ENCODE assay signal across 27 cellular contexts in the genomic region with DNA sequence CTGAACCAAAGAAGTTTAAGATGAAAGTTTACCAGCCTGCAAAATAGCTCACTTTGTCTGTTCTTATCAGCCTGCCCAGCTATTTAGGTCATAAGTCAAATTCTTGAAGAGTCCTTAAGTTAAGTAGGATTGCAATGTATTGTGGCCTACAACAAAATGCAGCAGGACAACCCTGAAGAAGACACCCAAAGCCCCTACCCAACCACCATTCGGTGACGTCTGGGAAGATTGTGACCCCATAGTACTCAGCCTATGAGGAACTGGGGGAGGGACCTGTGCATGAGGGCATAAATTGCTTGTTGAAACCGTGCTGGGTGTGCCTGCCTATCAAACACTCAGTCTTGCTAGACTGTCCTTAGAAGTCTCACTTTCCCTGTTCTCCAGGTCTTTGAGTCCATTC.
"Had no signal": no experiment of that assay in that cellular context is flagged by ENCODE, and none has a peak within 500 bp of the region (broad histone marks: within the 10 kb centered on the region; RNA-seq: fewer than 3 reads in every experiment).

No MANE protein-coding gene starts in this region.

- H3K4me3 ChIP-seq: SJSA1 had no signal

- DNase-seq: activated B cell treated with CpG ODN at 0.5 μM for 24 hours; activated CD4-positive, alpha-beta T cell treated with anti-CD3 and anti-CD28 coated beads for 1 hour; activated CD4-positive, alpha-beta T cell treated with anti-CD3 and anti-CD28 coated beads, Interleukin-2, amount 10 ng/mL, durations not matched to agents 24 days and 14 days; activated CD4-positive, alpha-beta T cell treated with anti-CD3 and anti-CD28 coated beads, Interleukin-2, amount 50 U/mL, for 48 hours; activated CD8-positive, alpha-beta memory T cell treated with anti-CD3 and anti-CD28 coated beads for 24 hours; activated effector memory CD4-positive, alpha-beta T cell treated with anti-CD3 and anti-CD28 coated beads, Interleukin-2, amount 50 U/mL, for 16 hours; activated naive CD4-positive, alpha-beta T cell treated with Interleukin-2 at 50 U/mL for 16 hours; activated naive CD8-positive, alpha-beta T cell treated with anti-CD3 and anti-CD28 coated beads, Interleukin-2, amount 50 U/mL, for 24 hours; activated T-cell treated with anti-CD3 and anti-CD28 coated beads, Interleukin-2, amount 50 U/mL, for 4 hours; amygdala; KG1; NCI-H1092; NCI-H1417; NCI-H1694 treated with DMSO at 0.1 percent for 48 hours; NCI-H2029 treated with DMSO at 0.1 percent for 48 hours; NCI-H345; NCI-H510A; NCI-H526 treated with DMSO at 0.1 percent for 48 hours; NCI-H82; SHP77; T-helper 17 cell; T-helper 9 cell had no signal

- H3K27me3 ChIP-seq: SJSA1 had no signal

- H3K36me3 ChIP-seq: SJSA1 had no signal

- ATAC-seq: activated naive CD4-positive, alpha-beta T cell treated with anti-CD3 and anti-CD28 coated beads, Interleukin-2, amount 50 U/mL, for 72 hours; activated naive CD8-positive, alpha-beta T cell treated with anti-CD3 and anti-CD28 coated beads, Interleukin-2, amount 50 U/mL, for 24 hours; activated T-cell treated with anti-CD3 and anti-CD28 coated beads, Interleukin-2, amount 50 U/mL, for 4 hours; T-helper 17 cell had no signal

- H3K27ac ChIP-seq: SJSA1 had no signal

- FAIRE-seq: astrocyte, RCC 7860, TTC549 had no signal

- H3K9me3 ChIP-seq: SJSA1 had no signal
